In genomic region chr2:42859006-42859552, GRCh38 we compare ENCODE assay signal across 8 cellular contexts.
A peak's percentile ranks its signal among the peaks of the same experiment; 100 is the strongest.
DNase-seq lines count a peak whose midpoint lies in the region; ATAC-seq and TF ChIP-seq lines count a peak whose summit lies in the region.

No MANE protein-coding gene starts in this region.

- TF ChIP-seq CTCF in BE2C (IDR thresholded peaks at IDR 0.05; ENCODE audit: low read depth, low read length) (peak; percentile 99), GM20000 (IDR thresholded peaks at IDR 0.05; ENCODE audit: extremely low read depth, missing control alignments) (peak; percentile 72), dorsolateral prefrontal cortex (IDR thresholded peaks at IDR 0.05 in 54 of 56, conservative IDR thresholded peaks at IDR 0.05 in 2 of 56; ENCODE audit: low read depth in 1 of 56, partially characterized antibody in 56 of 56) (peak; percentile 58 to 84 (median 74))

- peaks cover 15% of the 10 kb centered on the region for H3K4me1 ChIP-seq in BE2C
- H3K4me1 ChIP-seq in naive thymus-derived CD4-positive, alpha-beta T cell (ENCODE audit: control insufficient read depth in 2 of 2, insufficient read depth in 2 of 2, low read length in 2 of 2) = no peaks in the 10 kb centered on the region

- no peak overlapping the region for H3K4me3 Mint-ChIP-seq in activated CD4-positive, alpha-beta T cell treated with anti-CD3 and anti-CD28 coated beads, Interleukin-2, amount 10 ng/mL, durations not matched to agents 24 days and 14 days
- H3K4me3 Mint-ChIP-seq in naive thymus-derived CD4-positive, alpha-beta T cell = no peak overlapping the region

- no peaks in the 10 kb centered on the region for H3K9me3 ChIP-seq in BE2C
- H3K9me3 ChIP-seq in naive thymus-derived CD4-positive, alpha-beta T cell (ENCODE audit: control insufficient read depth in 2 of 3, low read length in 3 of 3) = no peaks in the 10 kb centered on the region

- no peaks in the 10 kb centered on the region for H3K9me3 Mint-ChIP-seq in activated CD4-positive, alpha-beta T cell treated with anti-CD3 and anti-CD28 coated beads, Interleukin-2, amount 10 ng/mL, durations not matched to agents 24 days and 14 days
- peaks cover 0 to 12% (median 2%) of the 10 kb centered on the region in 11 donors for H3K9me3 Mint-ChIP-seq in naive thymus-derived CD4-positive, alpha-beta T cell

- peaks cover 2% of the 10 kb centered on the region for H3K4me1 Mint-ChIP-seq in activated CD4-positive, alpha-beta T cell treated with anti-CD3 and anti-CD28 coated beads, Interleukin-2, amount 10 ng/mL, durations not matched to agents 24 days and 14 days
- H3K4me1 Mint-ChIP-seq in naive thymus-derived CD4-positive, alpha-beta T cell = peaks cover 0 to 4% (median 0%) of the 10 kb centered on the region in 7 donors

- no peaks in the 10 kb centered on the region for H3K36me3 Mint-ChIP-seq in activated CD4-positive, alpha-beta T cell treated with anti-CD3 and anti-CD28 coated beads, Interleukin-2, amount 10 ng/mL, durations not matched to agents 24 days and 14 days (ENCODE audit: low read depth)
- no peaks in the 10 kb centered on the region for H3K36me3 Mint-ChIP-seq in naive thymus-derived CD4-positive, alpha-beta T cell

- POLR2A ChIA-PET in naive thymus-derived CD4-positive, alpha-beta T cell (lab: Charles Lee) = no interaction called here

- intact Hi-C loops in activated CD4-positive, alpha-beta T cell treated with anti-CD3 and anti-CD28 coated beads, Interleukin-2, amount 10 ng/mL, durations not matched to agents 24 days and 14 days (cut with micrococcal nuclease) = loop anchor here (1.0 to 10.0 kb wide), 3 partner anchors 66 to 370 kb away; no protein-coding TSS in a partner anchor
- intact Hi-C loops in dorsolateral prefrontal cortex (cut with DNase I) = loop anchor here in 1 of 2 donors (10.0 kb wide), 1 partner anchor 626 kb away; no protein-coding TSS in a partner anchor
- intact Hi-C loops in naive thymus-derived CD4-positive, alpha-beta T cell (cut with micrococcal nuclease) = loop anchor here (1.0 to 10.0 kb wide), 9 partner anchors 30 to 750 kb away; partner anchors contain the start of gene ZFP36L2 (in 1 of the 2)

- H3K27me3 ChIP-seq in BE2C = no peaks in the 10 kb centered on the region
- H3K27me3 ChIP-seq in dorsolateral prefrontal cortex = no peaks in the 10 kb centered on the region
- no peaks in the 10 kb centered on the region for H3K27me3 ChIP-seq in naive thymus-derived CD4-positive, alpha-beta T cell (ENCODE audit: control insufficient read depth in 2 of 2, insufficient read depth in 2 of 2, low read length in 2 of 2)

- no peaks in the 10 kb centered on the region for H3K27me3 Mint-ChIP-seq in activated CD4-positive, alpha-beta T cell treated with anti-CD3 and anti-CD28 coated beads, Interleukin-2, amount 10 ng/mL, durations not matched to agents 24 days and 14 days
- H3K27me3 Mint-ChIP-seq in naive thymus-derived CD4-positive, alpha-beta T cell = peaks cover 0 to 3% (median 0%) of the 10 kb centered on the region in 5 donors

- DNase-seq in BE2C (peak; percentile 70), GM20000 (ENCODE audit: low spot score) (peak; percentile 76), NCI-H526 (lab: John Stamatoyannopoulos, UW) (peak; percentile 23 to 80), dorsolateral prefrontal cortex (peak in 2 of 10 donors; percentile 18 to 46), stromal cell of bone marrow (ENCODE audit: low read depth) (peak; percentile 63)
- DNase-seq in activated CD4-positive, alpha-beta T cell treated with anti-CD3 and anti-CD28 coated beads, Interleukin-2, amount 10 ng/mL, durations not matched to agents 24 days and 14 days = peak; percentile 91
- DNase-seq in naive thymus-derived CD4-positive, alpha-beta T cell = peak; percentile 15 to 75 (median 58)

- peak; percentile 72 for ATAC-seq in naive thymus-derived CD4-positive, alpha-beta T cell
- ATAC-seq in HG03432 (IDR thresholded peaks at IDR 0.05; ENCODE audit: unreplicated experiment) = no peak

- CTCF ChIA-PET in naive thymus-derived CD4-positive, alpha-beta T cell (lab: Charles Lee) = interaction anchor here (0.7 to 5.5 kb wide), 6 partner anchors 10 to 682 kb away, joined by 3 to 26 read pairs (median 6); no protein-coding TSS in a partner anchor

- H3K4me3 ChIP-seq in BE2C (ENCODE audit: low read depth, low read length) (no peak overlapping the region), dorsolateral prefrontal cortex (no peak overlapping the region)
- H3K4me3 ChIP-seq in naive thymus-derived CD4-positive, alpha-beta T cell (ENCODE audit: low read length) = no peak overlapping the region

- no peak overlapping the region for H3K27ac Mint-ChIP-seq in activated CD4-positive, alpha-beta T cell treated with anti-CD3 and anti-CD28 coated beads, Interleukin-2, amount 10 ng/mL, durations not matched to agents 24 days and 14 days
- H3K27ac Mint-ChIP-seq in naive thymus-derived CD4-positive, alpha-beta T cell = no peak overlapping the region

- H3K27ac ChIP-seq in dorsolateral prefrontal cortex = no peak overlapping the region
- no peak overlapping the region for H3K27ac ChIP-seq in naive thymus-derived CD4-positive, alpha-beta T cell (ENCODE audit: low read depth, low read length)

- no peaks in the 10 kb centered on the region for H3K36me3 ChIP-seq in BE2C
- no peaks in the 10 kb centered on the region for H3K36me3 ChIP-seq in naive thymus-derived CD4-positive, alpha-beta T cell (ENCODE audit: control insufficient read depth in 2 of 3, insufficient read depth in 3 of 3, low read length in 3 of 3)
